ENCODE assay signal across 1 cellular context in genomic region chr1:23980006-23980724, GRCh38.
TF ChIP-seq lines count a peak whose summit lies in the region.

Gene SRSF10 (minus strand): TSS chr1:23980327. CDS start chr1:23980255, 72 bp downstream.

TF ChIP-seq in A549, 52 proteins besides CTCF, POLR2A, EP300 and RAD21 (continued from another document):
- no peak for TF ChIP-seq HOXB13 (CRISPR knock-in tag; IDR thresholded peaks at IDR 0.05; ENCODE audit: low read depth)
- no peak for TF ChIP-seq RCOR1 (IDR thresholded peaks at IDR 0.05; ENCODE audit: low read depth, low read length)
- TF ChIP-seq RFX5 (IDR thresholded peaks at IDR 0.05): no peak
- peak; percentile 83 for TF ChIP-seq MAX (IDR thresholded peaks at IDR 0.05)
